ENCODE assay signal across 30 cellular contexts in the genomic region with DNA sequence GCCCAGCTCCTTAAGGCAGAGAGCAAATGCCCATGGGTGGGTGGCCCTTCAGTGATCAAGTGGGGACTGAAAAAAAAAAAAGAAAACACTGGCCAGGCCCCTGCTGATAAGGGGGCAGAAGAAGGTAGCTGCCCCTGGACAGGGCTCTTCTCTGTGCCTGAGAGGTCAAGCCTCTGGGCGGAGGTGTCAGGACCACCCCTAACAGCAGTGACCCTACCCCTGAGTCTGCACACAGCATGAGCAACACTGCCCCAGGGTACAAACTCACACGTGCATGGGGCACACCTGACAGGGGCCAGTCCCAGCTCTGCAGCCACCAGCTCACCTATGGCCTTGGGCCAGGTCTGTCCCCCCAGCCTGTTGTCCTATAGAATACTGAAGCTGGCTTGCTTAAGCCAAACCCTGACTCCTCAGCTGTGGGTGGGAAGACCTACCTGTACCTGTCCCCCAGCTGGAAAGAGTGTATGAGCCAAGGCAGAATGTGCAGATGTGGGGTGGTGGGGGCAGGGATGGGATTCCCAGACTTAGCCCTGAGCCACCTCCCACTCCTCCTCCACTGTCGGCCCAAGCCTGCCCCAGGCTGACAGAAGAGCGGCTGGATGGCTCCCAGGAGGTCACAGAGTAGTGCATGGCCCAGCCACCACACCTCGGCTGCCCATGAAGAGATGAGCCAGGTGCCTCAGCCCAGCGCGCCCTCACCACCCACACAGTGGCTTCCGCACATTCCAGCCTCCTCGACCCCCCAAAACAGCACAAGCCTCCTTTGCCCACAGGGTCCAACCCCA. TPM values are rescaled to one million over a fixed set of nuclear protein-coding genes. Genes with fewer than 3 reads are reported as not detected.
A peak's percentile ranks its signal among the peaks of the same experiment; 100 is the strongest.
DNase-seq lines count a peak whose midpoint lies in the region; ATAC-seq and TF ChIP-seq lines count a peak whose summit lies in the region.
"Had no signal": no experiment of that assay in that cellular context is flagged by ENCODE, and none has a peak within 500 bp of the region (broad histone marks: within the 10 kb centered on the region; RNA-seq: fewer than 3 reads in every experiment).

No MANE protein-coding gene starts in this region.

- CTCF ChIA-PET in CD8-positive, alpha-beta memory T cell (lab: Charles Lee) = interaction anchor here (1.3 to 2.4 kb wide), 2 partner anchors 56 to 163 kb away, joined by 4 to 11 read pairs; no protein-coding TSS in a partner anchor

- no peaks in the 10 kb centered on the region for H4K20me1 ChIP-seq in hepatocyte (ENCODE audit: insufficient read depth, poor library complexity, severe bottlenecking)

- ATAC-seq in GM21529 (IDR thresholded peaks at IDR 0.05; ENCODE audit: unreplicated experiment) (no peak), HG02884 (IDR thresholded peaks at IDR 0.05; ENCODE audit: unreplicated experiment) (no peak)
- ATAC-seq: activated CD8-positive, alpha-beta T cell treated with anti-CD3 and anti-CD28 coated beads, Interleukin-2, amount 10 ng/mL, durations not matched to agents 7 days and 5 days; effector memory CD8-positive, alpha-beta T cell had no signal

- peak overlapping the region; percentile 79 for H3K27ac ChIP-seq in CD8-positive, alpha-beta memory T cell (ENCODE audit: low read depth, low read length)
- H3K27ac ChIP-seq in hepatocyte = no peak overlapping the region
- peak overlapping the region; percentile 95 for H3K27ac ChIP-seq in rectal smooth muscle tissue (ENCODE audit: low read depth, low read length)
- H3K27ac ChIP-seq: A549, KMS-11, SJSA1 had no signal

- H3K27me3 Mint-ChIP-seq in CD8-positive, alpha-beta memory T cell = peaks cover 26 to 33% of the 10 kb centered on the region in 2 donors

- H3K4me1 ChIP-seq in CD8-positive, alpha-beta memory T cell (ENCODE audit: insufficient read depth, low read length) = no peaks in the 10 kb centered on the region
- no peaks in the 10 kb centered on the region for H3K4me1 ChIP-seq in endocrine pancreas (ENCODE audit: control insufficient read depth, insufficient read depth, low read length)
- peaks cover 23% of the 10 kb centered on the region for H3K4me1 ChIP-seq in hepatocyte (ENCODE audit: insufficient read depth)
- peaks cover 32% of the 10 kb centered on the region for H3K4me1 ChIP-seq in rectal smooth muscle tissue (ENCODE audit: control insufficient read depth, insufficient read depth, low read length)
- H3K4me1 ChIP-seq: A549, SJSA1 had no signal

- H3K4me2 ChIP-seq in hepatocyte = peak overlapping the region; percentile 73
- H3K4me2 ChIP-seq: A549, KMS-11 had no signal

- H3K4me1 Mint-ChIP-seq in CD8-positive, alpha-beta memory T cell = peaks cover 3 to 10% (median 3%) of the 10 kb centered on the region in 3 donors

- no peaks in the 10 kb centered on the region for H3K9me2 ChIP-seq in hepatocyte (replicated peaks; ENCODE audit: insufficient read depth)

- H3K9me3 ChIP-seq in CD8-positive, alpha-beta memory T cell (ENCODE audit: low read length) = no peaks in the 10 kb centered on the region
- H3K9me3 ChIP-seq in endocrine pancreas (ENCODE audit: control insufficient read depth, low read length) (no peaks in the 10 kb centered on the region), hepatocyte (ENCODE audit: low read depth) (no peaks in the 10 kb centered on the region)
- H3K9me3 ChIP-seq: A549, Peyer's patch, SJSA1 had no signal

- peaks cover 7% of the 10 kb centered on the region for H3K27me3 ChIP-seq in CD8-positive, alpha-beta memory T cell (ENCODE audit: insufficient read depth, low read length, poor library complexity, severe bottlenecking)
- H3K27me3 ChIP-seq in endocrine pancreas (ENCODE audit: control insufficient read depth, insufficient read depth, low read length) (no peaks in the 10 kb centered on the region), hepatocyte (no peaks in the 10 kb centered on the region), rectal smooth muscle tissue (ENCODE audit: control insufficient read depth, insufficient read depth, low read length) (no peaks in the 10 kb centered on the region)
- H3K27me3 ChIP-seq: Peyer's patch had no signal

- no peak overlapping the region for H2AFZ ChIP-seq in hepatocyte

- H3K36me3 Mint-ChIP-seq in CD8-positive, alpha-beta memory T cell = peaks cover 0 to 3% (median 0%) of the 10 kb centered on the region in 3 donors
- H3K36me3 Mint-ChIP-seq: type B pancreatic cell had no signal

- POLR2A ChIA-PET in CD8-positive, alpha-beta memory T cell (lab: Charles Lee) = no interaction called here

- H3K27ac Mint-ChIP-seq in CD8-positive, alpha-beta memory T cell = no peak overlapping the region
- H3K27ac Mint-ChIP-seq: activated CD8-positive, alpha-beta T cell treated with anti-CD3 and anti-CD28 coated beads, Interleukin-2, amount 10 ng/mL, durations not matched to agents 7 days and 5 days; activated T-cell treated with anti-CD3 and anti-CD28 coated beads, Interleukin-2, amount 50 U/mL, for 24 hours; effector memory CD8-positive, alpha-beta T cell; T-helper 1 cell treated with Interleukin-12 subunit alpha and Interleukin-12 subunit beta and Interleukin-4 antibody, amounts not matched to agents 30 μg/mL and 1 μg/mL, for 36 hours; type B pancreatic cell had no signal

- WGBS in hepatocyte (ENCODE audit: low lambda C conversion rate, missing lambda C conversion rate) = 79% methylated on average over 9 of the region's 9 CpGs

- H3K79me2 ChIP-seq in hepatocyte = no peaks in the 10 kb centered on the region

- DNase-seq in CD8-positive, alpha-beta memory T cell = no peak
- no peak for DNase-seq in hepatocyte (ENCODE audit: low spot score)
- DNase-seq in activated CD8-positive, alpha-beta memory T cell treated with anti-CD3 and anti-CD28 coated beads for 24 hours = no peak
- no peak for DNase-seq in activated CD8-positive, alpha-beta memory T cell treated with anti-CD3 and anti-CD28 coated beads, Interleukin-2, amount 50 U/mL, for 4 hours
- DNase-seq: activated CD4-positive, alpha-beta T cell treated with anti-CD3 and anti-CD28 coated beads for 1 hour; activated CD8-positive, alpha-beta T cell treated with anti-CD3 and anti-CD28 coated beads, Interleukin-2, amount 10 ng/mL, durations not matched to agents 7 days and 5 days; activated naive CD4-positive, alpha-beta T cell; activated T-cell treated with anti-CD3 and anti-CD28 coated beads, Interleukin-2, amount 50 U/mL, for 24 hours; DMS79 treated with DMSO at 0.1 percent for 48 hours; effector memory CD8-positive, alpha-beta T cell; GOT3; NCI-H146; occipital lobe; Peyer's patch; retina; stimulated activated CD4-positive, alpha-beta T cell treated with anti-CD3 and anti-CD28 coated beads, Interleukin-12 subunit alpha, Interleukin-12 subunit beta, amount 100 ng/mL, for 4 hours; stimulated activated CD4-positive, alpha-beta T cell treated with anti-CD3 and anti-CD28 coated beads, Interleukin-4, amount 100 ng/mL, for 24 hours; stimulated activated naive CD4-positive, alpha-beta T cell treated with Interleukin-2 at 50 U/mL for 16 hours had no signal

- no peak for TF ChIP-seq CTCF in hepatocyte (IDR thresholded peaks at IDR 0.05; ENCODE audit: poor library complexity)

- H3K4me3 Mint-ChIP-seq in CD8-positive, alpha-beta memory T cell = no peak overlapping the region
- H3K4me3 Mint-ChIP-seq: activated CD8-positive, alpha-beta T cell treated with anti-CD3 and anti-CD28 coated beads, Interleukin-2, amount 10 ng/mL, durations not matched to agents 7 days and 5 days; activated T-cell treated with anti-CD3 and anti-CD28 coated beads, Interleukin-2, amount 50 U/mL, for 24 hours; effector memory CD8-positive, alpha-beta T cell; T-helper 1 cell treated with Interleukin-12 subunit alpha and Interleukin-12 subunit beta and Interleukin-4 antibody, amounts not matched to agents 30 μg/mL and 1 μg/mL, for 36 hours had no signal

- H3K9ac ChIP-seq in endocrine pancreas (ENCODE audit: control insufficient read depth, insufficient read depth, low read length) = peak overlapping the region; percentile 51
- no peak overlapping the region for H3K9ac ChIP-seq in rectal smooth muscle tissue (ENCODE audit: low read length)
- H3K9ac ChIP-seq: KMS-11 had no signal

- H3K36me3 ChIP-seq in CD8-positive, alpha-beta memory T cell (ENCODE audit: insufficient read depth, low read length) = no peaks in the 10 kb centered on the region
- no peaks in the 10 kb centered on the region for H3K36me3 ChIP-seq in endocrine pancreas (ENCODE audit: control insufficient read depth, insufficient read depth, low read length)
- H3K36me3 ChIP-seq in hepatocyte (replicated peaks; ENCODE audit: insufficient read depth, low read depth) = no peaks in the 10 kb centered on the region
- H3K36me3 ChIP-seq in rectal smooth muscle tissue (ENCODE audit: control insufficient read depth, insufficient read depth, low read length) = peaks cover 6% of the 10 kb centered on the region
- H3K36me3 ChIP-seq: Peyer's patch, SJSA1 had no signal

- H3K4me3 ChIP-seq in CD8-positive, alpha-beta memory T cell (ENCODE audit: low read length) = peak overlapping the region; percentile 19
- H3K4me3 ChIP-seq in endocrine pancreas (ENCODE audit: control insufficient read depth, insufficient read depth, low read length) = no peak overlapping the region
- no peak overlapping the region for H3K4me3 ChIP-seq in hepatocyte
- peak overlapping the region; percentile 58 for H3K4me3 ChIP-seq in rectal smooth muscle tissue (ENCODE audit: low read length)
- H3K4me3 ChIP-seq: A549, SJSA1 had no signal

- no peaks in the 10 kb centered on the region for H3K9me3 Mint-ChIP-seq in CD8-positive, alpha-beta memory T cell
- H3K9me3 Mint-ChIP-seq: activated T-cell treated with anti-CD3 and anti-CD28 coated beads, Interleukin-2, amount 50 U/mL, for 24 hours; brain; effector memory CD8-positive, alpha-beta T cell; T-helper 1 cell treated with Interleukin-12 subunit alpha and Interleukin-12 subunit beta and Interleukin-4 antibody, amounts not matched to agents 30 μg/mL and 1 μg/mL, for 36 hours; type B pancreatic cell had no signal

RNA-seq across cellular contexts. Expression of a gene that starts 23.7 kb away (rescaled TPM):
- under 1 TPM; 0.11 to 0.24 TPM for total RNA-seq in CD8-positive, alpha-beta memory T cell
- 0.63 TPM for polyA plus RNA-seq in CD8-positive, alpha-beta memory T cell
- 8.4 and 9.4 TPM in 2 replicates for total RNA-seq in hepatocyte
- polyA plus RNA-seq in hepatocyte = 9.1 and 11.3 TPM in 2 replicates
- total RNA-seq: activated CD8-positive, alpha-beta T cell treated with anti-CD3 and anti-CD28 coated beads, Interleukin-2, amount 10 ng/mL, durations not matched to agents 7 days and 5 days; lung microvascular endothelial cell; SJSA1 had no signal

RNA-seq across cellular contexts. Expression of a gene that starts 36.4 kb away (rescaled TPM):
- 10 to 100 TPM in 1 of 2 experiments, 1 to 10 TPM in 1; 9.9 to 10.6 TPM for total RNA-seq in CD8-positive, alpha-beta memory T cell
- 5.2 TPM for polyA plus RNA-seq in CD8-positive, alpha-beta memory T cell
- total RNA-seq in hepatocyte = 8.1 and 9.8 TPM in 2 replicates
- 15.3 and 17.4 TPM in 2 replicates for polyA plus RNA-seq in hepatocyte
- total RNA-seq: myocyte, SJSA1 had no signal

Comparison
In these comparisons a context has a peak if more than half of its experiments do, and no peak if none do; other contexts are left out.
1. H3K4me3 ChIP-seq: peak in CD8-positive, alpha-beta memory T cell (single experiment) and rectal smooth muscle tissue (single experiment); none in endocrine pancreas (single experiment) and hepatocyte (single experiment).